ENCODE assay signal across 17 cellular contexts in the genomic region with DNA sequence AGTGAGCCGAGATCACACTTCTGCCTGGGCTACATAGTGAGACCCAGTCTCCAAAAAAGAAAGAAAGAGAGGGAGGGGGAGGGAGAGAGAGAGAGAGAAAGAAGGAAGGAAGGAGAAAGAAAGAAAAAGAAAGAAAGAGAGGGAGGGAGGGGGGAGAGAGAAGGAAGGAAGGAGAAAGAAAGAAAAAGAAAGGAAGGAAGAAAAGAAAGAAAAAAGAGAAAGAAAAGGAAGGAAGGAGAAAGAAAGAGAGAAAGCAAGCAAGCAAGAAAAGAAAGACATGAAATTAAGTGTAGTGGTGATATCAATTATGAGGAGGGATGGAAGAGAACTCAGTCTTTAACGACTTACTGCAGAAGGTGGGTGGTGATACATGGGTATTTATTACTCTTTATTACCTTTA. TPM values are rescaled to one million over a fixed set of nuclear protein-coding genes. Genes with fewer than 3 reads are reported as not detected.
"Had no signal": no experiment of that assay in that cellular context is flagged by ENCODE, and none has a peak within 500 bp of the region (broad histone marks: within the 10 kb centered on the region; RNA-seq: fewer than 3 reads in every experiment).

No MANE protein-coding gene starts in this region.

- DNase-seq: activated gamma-delta T cell treated with Interleukin-2 at 50 U/mL for 16 hours; activated T-cell treated with anti-CD3 and anti-CD28 coated beads, Interleukin-2, amount 50 U/mL, for 4 hours; body of pancreas; caudate nucleus; midbrain; ovary; SJCRH30 had no signal

- H3K27me3 Mint-ChIP-seq: stimulated activated naive CD8-positive, alpha-beta T cell treated with anti-CD3 and anti-CD28 coated beads, Interleukin-15, amount 100 ng/mL, for 72 hours; type B pancreatic cell had no signal

- H3K4me3 Mint-ChIP-seq: activated T-cell treated with anti-CD3 and anti-CD28 coated beads, Interleukin-2, amount 50 U/mL, for 4 hours; neural progenitor cell; type B pancreatic cell had no signal

- H3K9me3 ChIP-seq: body of pancreas, ovary, SJCRH30 had no signal

- H3K27ac Mint-ChIP-seq: type B pancreatic cell had no signal

- ATAC-seq: body of pancreas, sciatic nerve had no signal

- H3K9me3 Mint-ChIP-seq: activated T-cell treated with anti-CD3 and anti-CD28 coated beads, Interleukin-2, amount 50 U/mL, for 4 hours; type B pancreatic cell had no signal

- H3K27me3 ChIP-seq: body of pancreas, neural progenitor cell, ovary, SJCRH30 had no signal

- H3K36me3 Mint-ChIP-seq: neural progenitor cell, type B pancreatic cell had no signal

- H3K27ac ChIP-seq: body of pancreas, neural progenitor cell, ovary, SJCRH30, VCaP had no signal

RNA-seq across cellular contexts. Expression of gene CA6, which starts 38.5 kb away (rescaled TPM):
- total RNA-seq: body of pancreas, esophagus mucosa, lung, myocyte, ovary, sciatic nerve, SJCRH30, temporal lobe had no signal

RNA-seq across cellular contexts. Expression of gene SLC2A7, which starts 42.0 kb away (rescaled TPM):
- total RNA-seq: activated CD8-positive, alpha-beta memory T cell treated with anti-CD3 and anti-CD28 coated beads for 36 hours; activated T-cell treated with anti-CD3 and anti-CD28 coated beads, Interleukin-2, amount 50 U/mL, for 4 hours; body of pancreas; esophagus mucosa; lung; myocyte; ovary; sciatic nerve; SJCRH30; temporal lobe had no signal
